ENCODE assay signal across 11 cellular contexts in genomic region chr17:75499313-75500022, GRCh38. TPM values are rescaled to one million over a fixed set of nuclear protein-coding genes. Genes with fewer than 3 reads are reported as not detected.
DNase-seq lines count a peak whose midpoint lies in the region; ATAC-seq and TF ChIP-seq lines count a peak whose summit lies in the region.
"Had no signal": no experiment of that assay in that cellular context is flagged by ENCODE, and none has a peak within 500 bp of the region (broad histone marks: within the 10 kb centered on the region; RNA-seq: fewer than 3 reads in every experiment).

No MANE protein-coding gene starts in this region.

- TF ChIP-seq POLR2A in esophagus muscularis mucosa (IDR thresholded peaks at IDR 0.05; ENCODE audit: low read depth) (no peak), ovary (IDR thresholded peaks at IDR 0.05) (no peak)

- peaks cover 0 to 98% (median 28%) of the 10 kb centered on the region in 9 donors for H3K36me3 ChIP-seq in heart right ventricle
- peaks cover 19 to 99% (median 95%) of the 10 kb centered on the region in 4 donors for H3K36me3 ChIP-seq in esophagus muscularis mucosa
- no peaks in the 10 kb centered on the region for H3K36me3 ChIP-seq in ovary

- TF ChIP-seq CTCF in heart right ventricle (IDR thresholded peaks at IDR 0.05) = no peak
- TF ChIP-seq CTCF in esophagus muscularis mucosa (IDR thresholded peaks at IDR 0.05) = no peak
- no peak for TF ChIP-seq CTCF in ovary (IDR thresholded peaks at IDR 0.05)

- peak overlapping the region in 9 of 10 donors; percentile 0 to 77 (median 57) for H3K27ac ChIP-seq in heart right ventricle
- peak overlapping the region; percentile 42 to 78 (median 62) for H3K27ac ChIP-seq in esophagus muscularis mucosa (replicated peaks in 1 of 4)
- peak overlapping the region; percentile 7 to 66 for H3K27ac ChIP-seq in ovary

- H3K27me3 ChIP-seq in heart right ventricle = no peaks in the 10 kb centered on the region
- H3K27me3 ChIP-seq in esophagus muscularis mucosa = no peaks in the 10 kb centered on the region
- no peaks in the 10 kb centered on the region for H3K27me3 ChIP-seq in ovary

- intact Hi-C loops in heart right ventricle (cut with DNase I) (no loop called here), left ventricle myocardium superior (cut with micrococcal nuclease) (no loop called here), esophagus muscularis mucosa (cut with DNase I) (no loop called here), ovary (cut with DNase I) (loop anchor here in 1 of 4 donors (10.0 kb wide), 1 partner anchor 75 kb away; no protein-coding TSS in a partner anchor)

- WGBS in heart right ventricle, 2 donors = 52 to 60% methylated on average over 16 of the region's 16 CpGs
- WGBS in esophagus muscularis mucosa = 34% methylated on average over 11 of the region's 16 CpGs
- WGBS in ovary, 3 donors = 8 to 18% (median 8%) methylated on average over 13 to 16 of the region's 16 CpGs

- no peak overlapping the region for H3K4me3 ChIP-seq in heart right ventricle
- no peak overlapping the region for H3K4me3 ChIP-seq in esophagus muscularis mucosa
- no peak overlapping the region for H3K4me3 ChIP-seq in ovary
- H3K4me3 ChIP-seq: coronary artery had no signal

- H3K4me1 ChIP-seq in heart right ventricle = peaks cover 11 to 47% (median 33%) of the 10 kb centered on the region in 9 donors
- peaks cover 33 to 56% (median 49%) of the 10 kb centered on the region in 4 donors for H3K4me1 ChIP-seq in esophagus muscularis mucosa
- H3K4me1 ChIP-seq in ovary (ENCODE audit: insufficient read depth) = peaks cover 3% of the 10 kb centered on the region

- TF ChIP-seq EP300 in esophagus muscularis mucosa (IDR thresholded peaks at IDR 0.05) = no peak
- TF ChIP-seq EP300 in ovary (IDR thresholded peaks at IDR 0.05) = no peak

- ATAC-seq in heart right ventricle (peak in 4 of 8 donors; percentile 17 to 23 (median 18)), left ventricle myocardium superior (no peak), HG03108 (IDR thresholded peaks at IDR 0.05; ENCODE audit: unreplicated experiment) (no peak), HG02938 (IDR thresholded peaks at IDR 0.05; ENCODE audit: unreplicated experiment) (no peak), GM18858 (IDR thresholded peaks at IDR 0.05; ENCODE audit: unreplicated experiment) (no peak)

- peak in 1 of 2 donors; percentile 36 for DNase-seq in heart right ventricle
- no peak for DNase-seq in left ventricle myocardium superior
- DNase-seq in esophagus muscularis mucosa (ENCODE audit: extremely low spot score) = no peak
- DNase-seq in ovary = peak; percentile 71 to 83 (median 78)
- no peak for DNase-seq in T-helper 1 cell
- DNase-seq: activated B cell treated with CpG ODN at 0.5 μM for 24 hours, NCI-H1092 treated with DMSO at 0.1 percent for 48 hours had no signal

- H3K9me3 ChIP-seq in heart right ventricle = no peaks in the 10 kb centered on the region
- H3K9me3 ChIP-seq in esophagus muscularis mucosa = no peaks in the 10 kb centered on the region
- no peaks in the 10 kb centered on the region for H3K9me3 ChIP-seq in ovary

RNA-seq across cellular contexts. Expression of gene CASKIN2, which starts 15.9 kb away (rescaled TPM):
- total RNA-seq in heart right ventricle = 10 to 100 TPM; 29.0 to 59.2 (median 37.2) TPM
- polyA plus RNA-seq in heart right ventricle = 10 to 100 TPM; 17.6 to 31.2 TPM
- 36.6 TPM for total RNA-seq in left ventricle myocardium superior
- 10 to 100 TPM; 16.2 to 43.5 (median 35.5) TPM for total RNA-seq in esophagus muscularis mucosa
- total RNA-seq in ovary = 10 to 100 TPM in 6 of 7 donors, 1 to 10 TPM in 1; 9.1 to 58.7 (median 41.3) TPM
- polyA plus RNA-seq in ovary = 10 to 100 TPM; 11.0 to 13.9 TPM

RNA-seq across cellular contexts. Expression of gene TSEN54, which starts 16.9 kb away (rescaled TPM):
- total RNA-seq in heart right ventricle = 1 to 10 TPM; 4.2 to 9.9 (median 6.1) TPM
- polyA plus RNA-seq in heart right ventricle = 10 to 100 TPM; 13.6 to 18.1 TPM
- total RNA-seq in left ventricle myocardium superior = 8.3 TPM
- total RNA-seq in esophagus muscularis mucosa = 10 to 100 TPM; 14.5 to 32.1 (median 24.1) TPM
- total RNA-seq in ovary = 10 to 100 TPM; 16.0 to 35.0 (median 21.3) TPM
- polyA plus RNA-seq in ovary = 10 to 100 TPM; 11.3 to 12.8 TPM

RNA-seq across cellular contexts. Expression of gene LLGL2, which starts 26.0 kb away (rescaled TPM):
- total RNA-seq in heart right ventricle (1 to 10 TPM; 1.1 to 5.0 (median 2.6) TPM), left ventricle myocardium superior (5.1 TPM), esophagus muscularis mucosa (10 to 100 TPM in 2 of 4 donors, 1 to 10 TPM in 2; 6.1 to 12.3 (median 9.1) TPM), ovary (10 to 100 TPM in 6 of 7 donors, 1 to 10 TPM in 1; 9.9 to 45.4 (median 17.2) TPM)
- polyA plus RNA-seq in heart right ventricle (10 to 100 TPM in 1 of 2 donors, 1 to 10 TPM in 1; 5.6 to 14.8 TPM), ovary (1 to 10 TPM in 1 of 2 donors, under 1 TPM in 1; 0.20 to 9.2 TPM)

RNA-seq across cellular contexts. Expression of gene TMEM94, which starts 43.0 kb away (rescaled TPM):
- total RNA-seq in heart right ventricle (10 to 100 TPM; 29.0 to 66.7 (median 41.3) TPM), left ventricle myocardium superior (56.8 TPM), esophagus muscularis mucosa (10 to 100 TPM; 35.3 to 71.4 (median 46.3) TPM), ovary (10 to 100 TPM; 37.7 to 87.1 (median 75.3) TPM)
- polyA plus RNA-seq in heart right ventricle (10 to 100 TPM; 25.6 to 56.1 TPM), ovary (10 to 100 TPM; 29.2 to 52.6 TPM)

Comparison
In these comparisons a context has a peak if more than half of its experiments do, and no peak if none do; other contexts are left out.
1. DNase-seq: peak in ovary (5 of 5); none in left ventricle myocardium superior (single experiment), esophagus muscularis mucosa (single experiment) and T-helper 1 cell (0 of 5).
2. Peak in every context shown above with its lines, with median percentiles within 50 percentile points of each other: H3K27ac ChIP-seq.